10 cellular contexts compared by ENCODE assay signal in the genomic region with DNA sequence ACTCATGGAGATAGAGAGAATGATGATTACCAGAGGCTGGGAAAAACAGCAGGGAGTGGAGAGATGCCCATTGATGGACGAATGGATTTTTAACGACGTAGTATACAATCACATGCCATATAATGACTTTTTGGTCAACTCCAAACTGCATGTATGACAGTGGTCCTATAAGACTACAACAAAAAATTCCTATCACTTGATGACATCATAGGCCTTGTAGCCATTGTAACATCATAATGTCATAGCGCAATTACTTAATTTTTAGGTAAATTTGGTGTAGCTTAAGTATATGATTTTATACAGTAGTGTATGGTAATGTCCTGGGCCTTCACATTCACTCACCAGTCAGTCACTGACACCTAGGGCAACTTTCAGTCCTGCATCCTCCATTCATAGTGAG.
"Had no signal": no experiment of that assay in that cellular context is flagged by ENCODE, and none has a peak within 500 bp of the region (broad histone marks: within the 10 kb centered on the region; RNA-seq: fewer than 3 reads in every experiment).

No MANE protein-coding gene starts in this region.

- DNase-seq: GOT3, H7, H9, HCEC 1CT, HFFc6 had no signal

- ATAC-seq: GM23338, HCT116 had no signal

- H3K4me1 ChIP-seq: HAP-1 had no signal

- FAIRE-seq: H1, H54 had no signal

- H2AFZ ChIP-seq: GM23338 had no signal

- H3K4me2 ChIP-seq: GM23338 had no signal

- H3K9me3 ChIP-seq: HAP-1 had no signal

- H3K4me3 ChIP-seq: GM23338, HAP-1 had no signal

- H3K36me3 ChIP-seq: HAP-1 had no signal
